23 cellular contexts compared by ENCODE assay signal in genomic region chr21:26385721-26386120, GRCh38.
DNase-seq lines count a peak whose midpoint lies in the region; ATAC-seq and TF ChIP-seq lines count a peak whose summit lies in the region.
"Had no signal": no experiment of that assay in that cellular context is flagged by ENCODE, and none has a peak within 500 bp of the region (broad histone marks: within the 10 kb centered on the region; RNA-seq: fewer than 3 reads in every experiment).

No MANE protein-coding gene starts in this region.

- TF ChIP-seq CTCF in RWPE2 (IDR thresholded peaks at IDR 0.05; ENCODE audit: poor library complexity, severe bottlenecking) (no peak), fibroblast of pulmonary artery (IDR thresholded peaks at IDR 0.05; ENCODE audit: low read length, missing control alignments) (no peak), GM10248 (IDR thresholded peaks at IDR 0.05; ENCODE audit: control extremely low read depth, extremely low read depth, low read depth, missing control alignments) (no peak), H9 (conservative IDR thresholded peaks at IDR 0.05) (no peak)

- WGBS in H9 (ENCODE audit: extremely low coverage, insufficient read length, low lambda C conversion rate), result no CpG with 5 or more reads among the region's 3 CpGs

- no peak overlapping the region for H4K5ac ChIP-seq in H9 (ENCODE audit: insufficient read length, low read depth, low read length)

- no peak overlapping the region for H3K4me3 ChIP-seq in RWPE2 (ENCODE audit: severe bottlenecking)
- H3K4me3 ChIP-seq in fibroblast of pulmonary artery (replicated peaks; ENCODE audit: low read depth, low read length), result no peak overlapping the region
- H3K4me3 ChIP-seq: dorsolateral prefrontal cortex, hepatocyte, Peyer's patch, uterus had no signal

- H3K9me3 ChIP-seq in RWPE2 (ENCODE audit: severe bottlenecking) (no peaks in the 10 kb centered on the region), H9 (ENCODE audit: control insufficient read depth, low read depth, low read length) (no peaks in the 10 kb centered on the region)
- H3K9me3 ChIP-seq: Peyer's patch, uterus had no signal

- no peaks in the 10 kb centered on the region for H3K36me3 ChIP-seq in RWPE2 (ENCODE audit: low read depth)
- H3K36me3 ChIP-seq: Peyer's patch, uterus had no signal

- POLR2A ChIA-PET in GM10248 (lab: Yijun Ruan, JAX), result no interaction called here

- H3K4me1 Mint-ChIP-seq in H9, result no peaks in the 10 kb centered on the region; a peak in 1 of 4 replicates

- no peak overlapping the region for H2BK12ac ChIP-seq in H9 (ENCODE audit: insufficient read length, low read depth, low read length)

- no peak overlapping the region for H3K18ac ChIP-seq in H9 (ENCODE audit: insufficient read length, low read depth, low read length)

- no peaks in the 10 kb centered on the region for H4K20me1 ChIP-seq in H9 (ENCODE audit: control insufficient read depth, insufficient read depth, insufficient read length)

- no peak overlapping the region for H4K91ac ChIP-seq in H9 (ENCODE audit: insufficient read length, low read depth, low read length)

- no peak overlapping the region for H3K14ac ChIP-seq in H9 (ENCODE audit: insufficient read depth, low read length)

- no peak overlapping the region for H3K23ac ChIP-seq in H9 (ENCODE audit: insufficient read length, low read depth, low read length)

- H2BK20ac ChIP-seq in H9 (ENCODE audit: low read depth, low read length, poor library complexity, severe bottlenecking), result no peak overlapping the region

- no peaks in the 10 kb centered on the region for H3K23me2 ChIP-seq in H9 (ENCODE audit: insufficient read length, low read depth, low read length, poor library complexity, severe bottlenecking)

- H3K4me3 Mint-ChIP-seq in H9, result no peak overlapping the region
- H3K4me3 Mint-ChIP-seq: activated CD4-positive, alpha-beta memory T cell treated with anti-CD3 and anti-CD28 coated beads for 36 hours; CD4-positive, alpha-beta T cell; mesothelial cell of epicardium had no signal

- H3K4me2 ChIP-seq in H9 (ENCODE audit: insufficient read depth, insufficient read length, low read length), result no peak overlapping the region
- H3K4me2 ChIP-seq: hepatocyte had no signal

- H3K27ac ChIP-seq in RWPE2 (ENCODE audit: poor library complexity, severe bottlenecking), result peak overlapping the region; percentile 98
- H3K27ac ChIP-seq in H9 (ENCODE audit: insufficient read length, low read depth, low read length), result no peak overlapping the region
- H3K27ac ChIP-seq: dorsolateral prefrontal cortex, hepatocyte, Peyer's patch, uterus had no signal

- peaks cover 22% of the 10 kb centered on the region for H3K4me1 ChIP-seq in RWPE2 (ENCODE audit: insufficient read depth, poor library complexity, severe bottlenecking)
- no peaks in the 10 kb centered on the region for H3K4me1 ChIP-seq in H9 (ENCODE audit: insufficient read depth, low read length)
- H3K4me1 ChIP-seq: Peyer's patch, uterus had no signal

- H3K9me3 Mint-ChIP-seq in H9, result no peaks in the 10 kb centered on the region; a peak in 1 of 5 replicates
- H3K9me3 Mint-ChIP-seq: activated CD4-positive, alpha-beta memory T cell treated with anti-CD3 and anti-CD28 coated beads for 36 hours; CD4-positive, alpha-beta T cell had no signal

- H3K79me2 ChIP-seq in H9 (ENCODE audit: insufficient read depth, low read length), result no peaks in the 10 kb centered on the region
- H3K79me2 ChIP-seq: hepatocyte had no signal

- no peak overlapping the region for H3T11ph ChIP-seq in H9 (ENCODE audit: low read length)

- no peak overlapping the region for H2BK120ac ChIP-seq in H9 (ENCODE audit: low read depth, low read length, poor library complexity, severe bottlenecking)

- H2BK5ac ChIP-seq in H9 (ENCODE audit: insufficient read length, low read length), result no peak overlapping the region

- H3K9ac ChIP-seq in H9 (ENCODE audit: extremely low read depth, insufficient read length, low read length), result no peak overlapping the region

- H3K27me3 Mint-ChIP-seq in H9 (ENCODE audit: low read depth), result no peaks in the 10 kb centered on the region
- H3K27me3 Mint-ChIP-seq: CD4-positive, alpha-beta T cell had no signal

- H3K27ac Mint-ChIP-seq in H9, result no peak overlapping the region
- H3K27ac Mint-ChIP-seq: activated CD4-positive, alpha-beta memory T cell treated with anti-CD3 and anti-CD28 coated beads for 36 hours; activated naive CD4-positive, alpha-beta T cell treated with anti-CD3 and anti-CD28 coated beads, Interleukin-2, amount 50 U/mL, for 72 hours; CD4-positive, alpha-beta T cell; mesothelial cell of epicardium had no signal

- CTCF ChIA-PET in GM10248 (lab: Yijun Ruan, JAX), result interaction anchor here (0.8 kb wide), 1 partner anchor 16 kb away, joined by 3 read pairs; no protein-coding TSS in a partner anchor

- no peak for ATAC-seq in RWPE2 (ENCODE audit: low read depth)
- no peak for ATAC-seq in GM18520 (IDR thresholded peaks at IDR 0.05; ENCODE audit: unreplicated experiment)
- ATAC-seq: sciatic nerve had no signal

- H3K79me1 ChIP-seq in H9 (ENCODE audit: insufficient read depth, low read depth, low read length, poor library complexity, severe bottlenecking), result no peaks in the 10 kb centered on the region

- no peak overlapping the region for H4K8ac ChIP-seq in H9 (replicated peaks; ENCODE audit: insufficient read length, low read depth, low read length)

- H3K36me3 Mint-ChIP-seq in H9 (ENCODE audit: insufficient read depth in 1 of 3, low read depth in 3 of 3), result peaks cover 0 to 4% (median 0%) of the 10 kb centered on the region in 3 experiments; a peak in 1 of 7 replicates
- H3K36me3 Mint-ChIP-seq: activated CD4-positive, alpha-beta memory T cell treated with anti-CD3 and anti-CD28 coated beads for 36 hours; activated naive CD4-positive, alpha-beta T cell treated with anti-CD3 and anti-CD28 coated beads, Interleukin-2, amount 50 U/mL, for 72 hours had no signal

- no peak overlapping the region for H2AFZ ChIP-seq in H9 (ENCODE audit: low read length)
- H2AFZ ChIP-seq: hepatocyte had no signal

- no peak overlapping the region for H3K56ac ChIP-seq in H9 (ENCODE audit: insufficient read length, low read depth, low read length)

- no peak overlapping the region for H2BK15ac ChIP-seq in H9 (ENCODE audit: low read depth, low read length)

- no peak overlapping the region for H2AK5ac ChIP-seq in H9 (ENCODE audit: insufficient read length, low read length)

- no peaks in the 10 kb centered on the region for H3K27me3 ChIP-seq in RWPE2 (ENCODE audit: insufficient read depth, poor library complexity, severe bottlenecking)
- H3K27me3 ChIP-seq in H9 (ENCODE audit: insufficient read depth, low read length), result no peaks in the 10 kb centered on the region
- H3K27me3 ChIP-seq: dorsolateral prefrontal cortex, hepatocyte, Peyer's patch, uterus had no signal

- DNase-seq in AG08395 (ENCODE audit: low spot score) (peak; percentile 32), HT1080 (ENCODE audit: low read depth) (peak; percentile 70), RWPE2 (ENCODE audit: low spot score) (no peak), fibroblast of pulmonary artery (ENCODE audit: low read depth) (peak; percentile 33), GM10248 (ENCODE audit: extremely low spot score) (no peak), H9 (no peak), globus pallidus (ENCODE audit: low spot score) (no peak)
- DNase-seq: activated CD4-positive, alpha-beta memory T cell treated with anti-CD3 and anti-CD28 coated beads for 36 hours; activated T-cell treated with anti-CD3 and anti-CD28 coated beads, Interleukin-2, amount 50 U/mL, for 48 hours; CD4-positive, alpha-beta T cell; DMS79; dorsolateral prefrontal cortex; IMR-90; NCI-H1105; NCI-H526 treated with DMSO at 0.1 percent for 48 hours; Peyer's patch; stimulated activated CD4-positive, alpha-beta T cell treated with anti-CD3 and anti-CD28 coated beads, Interleukin-2, amount 100 ng/mL, for 24 hours; uterus had no signal

- no peak overlapping the region for H3K4ac ChIP-seq in H9 (ENCODE audit: low read depth, low read length)

Comparison
In these comparisons a context has a peak if more than half of its experiments do, and no peak if none do; other contexts are left out.
1. DNase-seq: peak in AG08395 (single experiment), HT1080 (single experiment) and fibroblast of pulmonary artery (single experiment); none in RWPE2 (single experiment), GM10248 (single experiment), H9 (single experiment) and globus pallidus (single experiment).